In the genomic region with DNA sequence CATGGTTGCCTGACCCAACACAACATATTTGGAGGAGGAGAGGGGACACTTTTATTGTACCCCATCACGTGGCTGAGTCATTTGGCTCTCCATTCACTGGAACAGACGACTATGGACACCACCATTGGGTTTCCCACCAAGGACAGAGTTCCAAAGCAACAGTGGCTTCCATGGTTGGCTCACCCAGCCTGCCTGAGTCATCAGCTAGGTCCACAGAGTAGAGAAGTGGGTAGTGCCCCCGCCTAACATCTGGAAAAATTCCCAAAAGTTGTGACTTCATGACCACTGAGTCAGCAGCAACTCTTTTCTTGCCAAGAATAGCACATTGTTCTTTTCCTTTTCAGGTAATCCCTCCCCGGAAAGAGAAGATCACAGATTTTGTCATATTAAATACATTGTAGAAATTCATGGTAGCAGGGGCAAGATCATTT, we compare ENCODE assay signal across 9 cellular contexts. TPM values are rescaled to one million over a fixed set of nuclear protein-coding genes. Genes with fewer than 3 reads are reported as not detected.
A peak's percentile ranks its signal among the peaks of the same experiment; 100 is the strongest.
DNase-seq lines count a peak whose midpoint lies in the region; ATAC-seq and TF ChIP-seq lines count a peak whose summit lies in the region.
"Had no signal": no experiment of that assay in that cellular context is flagged by ENCODE, and none has a peak within 500 bp of the region (broad histone marks: within the 10 kb centered on the region; RNA-seq: fewer than 3 reads in every experiment).

No MANE protein-coding gene starts in this region.

- no peak overlapping the region for H2BK120ac ChIP-seq in trophoblast cell (ENCODE audit: insufficient read depth, low read length, poor library complexity)

- H3K27ac ChIP-seq in CD4-positive, alpha-beta T cell (ENCODE audit: low read depth, low read length): peak overlapping the region; percentile 32
- H3K27ac ChIP-seq in PC-9 (peak overlapping the region; percentile 8; the same call in 1 of the 2 replicates), colonic mucosa (peak overlapping the region; percentile 28), trophoblast cell (ENCODE audit: low read depth, low read length) (no peak overlapping the region), neural progenitor cell (no peak overlapping the region)
- H3K27ac ChIP-seq: right lobe of liver had no signal

- no peak overlapping the region for H2AFZ ChIP-seq in PC-9
- H2AFZ ChIP-seq in trophoblast cell (ENCODE audit: insufficient read depth, low read length, poor library complexity): no peak overlapping the region
- no peak overlapping the region for H2AFZ ChIP-seq in neural progenitor cell (replicated peaks)

- no peaks in the 10 kb centered on the region for H3K9me3 Mint-ChIP-seq in CD4-positive, alpha-beta T cell
- H3K9me3 Mint-ChIP-seq in neural progenitor cell: no peaks in the 10 kb centered on the region

- H4K12ac ChIP-seq in trophoblast cell (ENCODE audit: low read depth, low read length): no peak overlapping the region

- BruUV-seq in PC-9 (replicated peaks; lab: Mats Ljungman, UMichigan): no TSS peak

- peak overlapping the region; percentile 88 for H3K4me3 Mint-ChIP-seq in CD4-positive, alpha-beta T cell
- H3K4me3 Mint-ChIP-seq in neural progenitor cell: no peak overlapping the region

- no peak overlapping the region for H3K14ac ChIP-seq in trophoblast cell (ENCODE audit: low read length)

- CTCF ChIA-PET in CD4-positive, alpha-beta T cell (lab: Charles Lee): interaction anchor here (1.0 to 1.9 kb wide), 2 partner anchors 10 to 275 kb away, joined by 3 to 9 read pairs; a partner anchor contains a TSS
- CTCF ChIA-PET in PC-9 (lab: Charles Lee): interaction anchor here (0.8 to 1.0 kb wide), 2 partner anchors 9 to 12 kb away, joined by 3 read pairs; no protein-coding TSS in a partner anchor

- no peak for ATAC-seq in CD4-positive, alpha-beta T cell (ENCODE audit: poor library complexity)
- no peak for ATAC-seq in GM18868 (IDR thresholded peaks at IDR 0.05; ENCODE audit: unreplicated experiment)

- peaks cover 18% of the 10 kb centered on the region for H3K79me2 ChIP-seq in PC-9 (ENCODE audit: low read depth)
- peaks cover 7% of the 10 kb centered on the region for H3K79me2 ChIP-seq in trophoblast cell (ENCODE audit: control insufficient read depth, insufficient read depth, low read length, poor library complexity)
- H3K79me2 ChIP-seq in neural progenitor cell (ENCODE audit: low read depth): peaks cover 16% of the 10 kb centered on the region

- H3F3A ChIP-seq in PC-9 (ENCODE audit: insufficient read depth, low read depth) (peaks cover 23% of the 10 kb centered on the region; the same call in 1 of the 2 replicates), neural progenitor cell (ENCODE audit: low read depth) (no peaks in the 10 kb centered on the region)

- intact Hi-C loops in CD4-positive, alpha-beta T cell (cut with DNase I, micrococcal nuclease): loop anchor here in 1 of 2 experiments (5.0 to 10.0 kb wide), 4 partner anchors 356 to 1061 kb away; a partner anchor contains a TSS
- intact Hi-C loops in PC-9 (cut with micrococcal nuclease; ENCODE audit: unreplicated experiment): loop anchor here (1.0 kb wide), 1 partner anchor 14 kb away; no protein-coding TSS in a partner anchor
- intact Hi-C loops in colonic mucosa (cut with DNase I): no loop called here

- no peak overlapping the region for H2BK5ac ChIP-seq in trophoblast cell (ENCODE audit: low read depth, low read length, poor library complexity)

- no peak overlapping the region for H2AK5ac ChIP-seq in trophoblast cell (ENCODE audit: low read length)

- H3K18ac ChIP-seq in trophoblast cell (ENCODE audit: low read length): no peak overlapping the region

- no peaks in the 10 kb centered on the region for H3K27me3 Mint-ChIP-seq in CD4-positive, alpha-beta T cell
- H3K27me3 Mint-ChIP-seq in neural progenitor cell (ENCODE audit: insufficient read depth, low read depth): peaks cover 8% of the 10 kb centered on the region

- H3K36me3 Mint-ChIP-seq in CD4-positive, alpha-beta T cell (ENCODE audit: low read depth): peaks cover 29% of the 10 kb centered on the region
- no peaks in the 10 kb centered on the region for H3K36me3 Mint-ChIP-seq in neural progenitor cell

- H4K8ac ChIP-seq in trophoblast cell (ENCODE audit: low read depth, low read length): no peak overlapping the region

- peak overlapping the region; percentile 25 for H2BK12ac ChIP-seq in trophoblast cell (ENCODE audit: low read length)

- POLR2A ChIA-PET in CD4-positive, alpha-beta T cell (lab: Charles Lee): interaction anchor here (0.7 to 1.9 kb wide), 13 partner anchors 9 to 275 kb away, joined by 3 to 13 read pairs (median 4); a partner anchor contains a TSS
- POLR2A ChIA-PET in PC-9 (lab: Charles Lee; ENCODE audit: unreplicated experiment): interaction anchor here (0.5 to 0.8 kb wide), 2 partner anchors 108 to 174 kb away, joined by 3 read pairs; no protein-coding TSS in a partner anchor

- no CpG with 5 or more reads among the region's 4 CpGs for WGBS in trophoblast cell (ENCODE audit: extremely low coverage, insufficient coverage, insufficient read length)

- H3K4me2 ChIP-seq in PC-9 (peak overlapping the region; percentile 27), trophoblast cell (ENCODE audit: low read length) (no peak overlapping the region), neural progenitor cell (no peak overlapping the region)

- DNase-seq in CD4-positive, alpha-beta T cell: no peak
- DNase-seq in PC-9: peak; percentile 77 to 79
- DNase-seq in colonic mucosa: no peak
- peak; percentile 16 to 29 for DNase-seq in trophoblast cell
- DNase-seq in NCI-H128 (lab: John Stamatoyannopoulos, UW; ENCODE audit: unreplicated experiment): no peak
- DNase-seq in neural progenitor cell (ENCODE audit: low spot score): no peak
- DNase-seq in NCI-H1092 (lab: John Stamatoyannopoulos, UW): no peak
- DNase-seq: right lobe of liver had no signal

- H3K4me3 ChIP-seq in PC-9: no peak overlapping the region
- H3K4me3 ChIP-seq in colonic mucosa: no peak overlapping the region
- H3K4me3 ChIP-seq in trophoblast cell (ENCODE audit: low read depth, low read length): no peak overlapping the region
- H3K4me3 ChIP-seq in neural progenitor cell: no peak overlapping the region
- H3K4me3 ChIP-seq: right lobe of liver had no signal

- peaks cover 39% of the 10 kb centered on the region for H3K4me1 ChIP-seq in PC-9 (replicated peaks; ENCODE audit: insufficient read depth)
- peaks cover 4% of the 10 kb centered on the region for H3K4me1 ChIP-seq in colonic mucosa
- H3K4me1 ChIP-seq in trophoblast cell (ENCODE audit: control insufficient read depth in 1 of 2, insufficient read depth in 2 of 2, low read length in 2 of 2): peaks cover 27 to 35% of the 10 kb centered on the region in 2 experiments
- H3K4me1 ChIP-seq in neural progenitor cell: peaks cover 5% of the 10 kb centered on the region

- H4K20me1 ChIP-seq in PC-9 (ENCODE audit: insufficient read depth) (0 out of 2 replicates have a peak, but pooled peaks cover 4% of the 10 kb centered on the region), neural progenitor cell (ENCODE audit: low read depth) (peaks cover 12% of the 10 kb centered on the region)

- no peak overlapping the region for H3K23ac ChIP-seq in trophoblast cell (ENCODE audit: low read length)

- peaks cover 75% of the 10 kb centered on the region for H3K4me1 Mint-ChIP-seq in CD4-positive, alpha-beta T cell (ENCODE audit: low read depth)
- H3K4me1 Mint-ChIP-seq in neural progenitor cell: peaks cover 30% of the 10 kb centered on the region

- H3K79me1 ChIP-seq in trophoblast cell (ENCODE audit: low read length): peaks cover 11% of the 10 kb centered on the region

- H4K91ac ChIP-seq in trophoblast cell (ENCODE audit: low read depth, low read length): no peak overlapping the region

- H3K4ac ChIP-seq in trophoblast cell (ENCODE audit: low read depth, low read length): no peak overlapping the region

- H3K36me3 ChIP-seq in PC-9 (ENCODE audit: low read depth) (no peaks in the 10 kb centered on the region), colonic mucosa (no peaks in the 10 kb centered on the region), trophoblast cell (ENCODE audit: control insufficient read depth in 1 of 2, insufficient read depth in 2 of 2, low read length in 2 of 2) (no peaks in the 10 kb centered on the region), neural progenitor cell (no peaks in the 10 kb centered on the region)
- H3K36me3 ChIP-seq: right lobe of liver had no signal

- no peak for TF ChIP-seq CTCF in CD4-positive, alpha-beta T cell (IDR thresholded peaks at IDR 0.05)
- TF ChIP-seq CTCF in PC-9 (conservative IDR thresholded peaks at IDR 0.05) (no peak), colonic mucosa (IDR thresholded peaks at IDR 0.05) (no peak), neural progenitor cell (IDR thresholded peaks at IDR 0.05) (no peak)

- H3K27ac Mint-ChIP-seq in CD4-positive, alpha-beta T cell: peak overlapping the region; percentile 93
- H3K27ac Mint-ChIP-seq in neural progenitor cell: no peak overlapping the region

- H3K9me3 ChIP-seq in CD4-positive, alpha-beta T cell (ENCODE audit: control insufficient read depth, low read length): no peaks in the 10 kb centered on the region
- H3K9me3 ChIP-seq in PC-9 (ENCODE audit: insufficient read depth, low read depth): no peaks in the 10 kb centered on the region
- no peaks in the 10 kb centered on the region for H3K9me3 ChIP-seq in colonic mucosa
- H3K9me3 ChIP-seq in trophoblast cell (ENCODE audit: insufficient read depth, low read depth, low read length): no peaks in the 10 kb centered on the region
- H3K9me3 ChIP-seq in neural progenitor cell (ENCODE audit: low read depth): no peaks in the 10 kb centered on the region
- H3K9me3 ChIP-seq: right lobe of liver had no signal

- no peaks in the 10 kb centered on the region for H3K9me2 ChIP-seq in PC-9 (ENCODE audit: insufficient read depth)

- H3K9ac ChIP-seq in colonic mucosa (ENCODE audit: low read depth in 2 of 2, low read length in 2 of 2) (no peak overlapping the region), trophoblast cell (ENCODE audit: low read length) (no peak overlapping the region), neural progenitor cell (no peak overlapping the region)

- H3K27me3 ChIP-seq in CD4-positive, alpha-beta T cell (ENCODE audit: control insufficient read depth, insufficient read depth, low read length): no peaks in the 10 kb centered on the region
- no peaks in the 10 kb centered on the region for H3K27me3 ChIP-seq in PC-9 (ENCODE audit: insufficient read depth, low read depth)
- H3K27me3 ChIP-seq in colonic mucosa: no peaks in the 10 kb centered on the region
- no peaks in the 10 kb centered on the region for H3K27me3 ChIP-seq in trophoblast cell (ENCODE audit: insufficient read depth, low read length)
- H3K27me3 ChIP-seq in neural progenitor cell: peaks cover 23% of the 10 kb centered on the region
- H3K27me3 ChIP-seq: right lobe of liver had no signal

RNA-seq across cellular contexts. Expression of a gene that starts 3.0 kb away (rescaled TPM):
- total RNA-seq in CD4-positive, alpha-beta T cell: 100 to 1,000 TPM; 205 to 210 TPM
- total RNA-seq in PC-9 (2021) (49.1 and 73.0 TPM in 2 replicates), colonic mucosa (10 to 100 TPM; 37.4 to 55.8 TPM), neural progenitor cell (ENCODE audit: low replicate concordance) (59.2 and 63.8 TPM in 2 replicates)
- 26.5 and 27.1 TPM in 2 replicates for polyA plus RNA-seq in trophoblast cell (2013)

RNA-seq across cellular contexts. Expression of a gene that starts 37.6 kb away (rescaled TPM):
- not detected for total RNA-seq in CD4-positive, alpha-beta T cell
- total RNA-seq in PC-9 (2021) (0.48 TPM in 1 of 2 replicates, not detected in the other), colonic mucosa (10 to 100 TPM in 1 of 2 donors, 1 to 10 TPM in 1; 7.2 to 13.1 TPM), neural progenitor cell (ENCODE audit: low replicate concordance) (not detected in 2 replicates)
- 0.08 TPM in 1 of 2 replicates, not detected in the other for polyA plus RNA-seq in trophoblast cell (2013)

Comparison
In these comparisons a context has a peak if more than half of its experiments do, and no peak if none do; other contexts are left out.
1. DNase-seq: peak in PC-9 (2 of 2) and trophoblast cell (2 of 2); none in CD4-positive, alpha-beta T cell (0 of 10), colonic mucosa (single experiment), NCI-H128 (single experiment), neural progenitor cell (single experiment) and NCI-H1092 (single experiment).
2. H3K27ac ChIP-seq: peak in CD4-positive, alpha-beta T cell (single experiment), PC-9 (single experiment) and colonic mucosa (single experiment); none in trophoblast cell (single experiment) and neural progenitor cell (single experiment).